In the genomic region with DNA sequence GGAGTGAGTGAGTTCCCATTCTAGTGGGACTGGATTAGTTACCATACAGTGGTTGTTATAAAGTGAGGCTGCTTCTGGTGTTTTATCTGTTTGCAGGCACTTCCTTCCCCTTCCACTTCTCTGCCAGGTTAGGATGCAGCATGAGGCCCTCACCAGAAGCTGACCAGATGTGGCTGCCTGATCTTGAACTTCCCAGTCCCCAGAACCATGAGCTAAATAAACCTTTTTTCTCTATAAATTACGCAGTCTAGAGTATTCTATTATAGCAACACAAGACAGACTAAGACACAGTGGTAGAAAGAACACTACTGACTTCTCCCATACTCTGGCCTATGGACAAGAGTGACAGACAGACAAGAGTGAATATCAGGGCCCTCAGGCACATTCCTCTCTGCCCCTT, we compare ENCODE assay signal across 34 cellular contexts. TPM values are rescaled to one million over a fixed set of nuclear protein-coding genes. Genes with fewer than 3 reads are reported as not detected.
"Had no signal": no experiment of that assay in that cellular context is flagged by ENCODE, and none has a peak within 500 bp of the region (broad histone marks: within the 10 kb centered on the region; RNA-seq: fewer than 3 reads in every experiment).

No MANE protein-coding gene starts in this region.

- FAIRE-seq: colon, kidney, pancreas had no signal

- H3K79me2 ChIP-seq: hepatocyte had no signal

- H3K27ac ChIP-seq: dorsolateral prefrontal cortex, epithelial cell of prostate, gastrocnemius medialis, hepatocyte, neutrophil, pancreas, stomach, testis, tibial artery had no signal

- H2AFZ ChIP-seq: hepatocyte had no signal

- H3K27me3 Mint-ChIP-seq: naive B cell; natural killer cell treated with Interleukin-12 subunit alpha and Interleukin-12 subunit beta and Interleukin-15 and Interleukin-18, amount 100 ng/mL, for 72 hours had no signal

- H3K4me1 Mint-ChIP-seq: mesothelial cell of epicardium, naive B cell, neural crest cell had no signal

- DNase-seq: dorsolateral prefrontal cortex; effector CD4-positive, alpha-beta T cell; foreskin fibroblast; gastrocnemius medialis; head of caudate nucleus; kidney; mucosa of descending colon; naive B cell; pancreas; stimulated activated CD4-positive, alpha-beta T cell treated with anti-CD3 and anti-CD28 coated beads, Interleukin-2, amount 100 ng/mL, for 24 hours; stimulated activated CD4-positive, alpha-beta T cell treated with anti-CD3 and anti-CD28 coated beads, Interleukin-4, amount 100 ng/mL, for 24 hours; stimulated activated naive CD4-positive, alpha-beta T cell treated with Interleukin-2 at 50 U/mL for 16 hours; stomach; testis; tibial artery had no signal

- H3K27me3 ChIP-seq: gastrocnemius medialis, hepatocyte, pancreas, stomach, testis, tibial artery had no signal

- H3K4me1 ChIP-seq: gastrocnemius medialis, pancreas, stomach, testis, tibial artery had no signal

- H3K4me3 Mint-ChIP-seq: memory B cell; mesothelial cell of epicardium; naive B cell; natural killer cell treated with Interleukin-12 subunit alpha and Interleukin-12 subunit beta and Interleukin-15 and Interleukin-18, amount 100 ng/mL, for 72 hours; neural crest cell; stimulated activated effector memory CD8-positive, alpha-beta T cell treated with anti-CD3 and anti-CD28 coated beads, Interleukin-12 subunit alpha, Interleukin-12 subunit beta, amount 100 ng/mL, for 72 hours; type B pancreatic cell had no signal

- H3K9me3 Mint-ChIP-seq: natural killer cell treated with Interleukin-12 subunit alpha and Interleukin-12 subunit beta and Interleukin-15 and Interleukin-18, amount 100 ng/mL, for 72 hours had no signal

- H3K4me2 ChIP-seq: hepatocyte, smooth muscle cell had no signal

- ATAC-seq: esophagus mucosa; gastrocnemius medialis; left lobe of liver; mucosa of descending colon; natural killer cell treated with Interleukin-12 subunit alpha and Interleukin-12 subunit beta and Interleukin-15 and Interleukin-18, amount 100 ng/mL, for 72 hours; pancreas; sciatic nerve; stimulated activated effector memory CD8-positive, alpha-beta T cell treated with anti-CD3 and anti-CD28 coated beads, Interleukin-12 subunit alpha, Interleukin-12 subunit beta, amount 100 ng/mL, for 72 hours had no signal

- H3K9me3 ChIP-seq: gastrocnemius medialis, neutrophil, pancreas, testis, tibial artery had no signal

- H3K36me3 Mint-ChIP-seq: mesothelial cell of epicardium; stimulated activated effector memory CD8-positive, alpha-beta T cell treated with anti-CD3 and anti-CD28 coated beads, Interleukin-12 subunit alpha, Interleukin-12 subunit beta, amount 100 ng/mL, for 72 hours had no signal

- H3K27ac Mint-ChIP-seq: memory B cell; mesothelial cell of epicardium; naive B cell; natural killer cell treated with Interleukin-12 subunit alpha and Interleukin-12 subunit beta and Interleukin-15 and Interleukin-18, amount 100 ng/mL, for 72 hours; stimulated activated effector memory CD8-positive, alpha-beta T cell treated with anti-CD3 and anti-CD28 coated beads, Interleukin-12 subunit alpha, Interleukin-12 subunit beta, amount 100 ng/mL, for 72 hours; type B pancreatic cell had no signal

- H3K36me3 ChIP-seq: gastrocnemius medialis, neutrophil, pancreas, stomach, tibial artery had no signal

- H3K4me3 ChIP-seq: dorsolateral prefrontal cortex, gastrocnemius medialis, hepatocyte, lung, mucosa of descending colon, pancreas, smooth muscle cell, stomach, testis, tibial artery had no signal

RNA-seq across cellular contexts. Expression of a gene that starts 14.1 kb away (rescaled TPM):
- total RNA-seq: esophagus mucosa, kidney, left lobe of liver, liver, mesothelial cell of epicardium, pulmonary artery endothelial cell, subcutaneous adipose tissue, urinary bladder had no signal
- polyA plus RNA-seq: liver, smooth muscle cell, stomach, urinary bladder had no signal
